ENCODE assay signal across 8 cellular contexts in the genomic region with DNA sequence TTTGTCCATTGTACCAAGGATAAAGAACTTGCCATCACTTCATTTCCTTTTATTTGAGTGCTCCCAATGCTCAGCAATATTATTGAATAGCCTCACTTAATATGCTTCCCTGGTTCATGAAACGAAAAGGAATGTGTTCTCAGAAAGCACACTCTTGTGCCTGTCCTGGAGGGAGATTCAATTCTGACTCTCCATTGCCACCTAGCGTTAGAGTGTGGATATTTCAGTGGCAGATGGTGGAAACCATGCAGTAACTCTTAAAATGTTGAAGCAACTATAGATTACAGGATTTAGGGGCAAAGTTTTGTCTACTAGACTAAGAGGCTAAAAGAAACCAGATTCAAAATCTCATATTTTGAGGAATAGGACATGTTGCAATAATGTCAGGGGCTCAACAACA. TPM values are rescaled to one million over a fixed set of nuclear protein-coding genes. Genes with fewer than 3 reads are reported as not detected.
DNase-seq lines count a peak whose midpoint lies in the region; ATAC-seq and TF ChIP-seq lines count a peak whose summit lies in the region.

No MANE protein-coding gene starts in this region.

- CTCF ChIA-PET in HCT116 (lab: Charles Lee), result no interaction called here

- no peaks in the 10 kb centered on the region for H3K9me3 ChIP-seq in HCT116 (ENCODE audit: control insufficient read depth in 1 of 2, insufficient read depth in 1 of 2, low read depth in 1 of 2, low read length in 2 of 2)
- H3K9me3 ChIP-seq in adipocyte (ENCODE audit: control insufficient read depth, low read length), result no peaks in the 10 kb centered on the region
- no peaks in the 10 kb centered on the region for H3K9me3 ChIP-seq in hepatocyte (ENCODE audit: low read depth)

- H3K4me2 ChIP-seq in HCT116 (ENCODE audit: low read length), result no peak overlapping the region
- H3K4me2 ChIP-seq in hepatocyte, result no peak overlapping the region

- H3K27me3 ChIP-seq in HCT116 (ENCODE audit: insufficient read depth, low read length) (no peaks in the 10 kb centered on the region), adipocyte (replicated peaks; ENCODE audit: control insufficient read depth, insufficient read depth, low read length) (peaks cover 13% of the 10 kb centered on the region), hepatocyte (no peaks in the 10 kb centered on the region)

- POLR2A ChIA-PET in HCT116 (lab: Charles Lee), result no interaction called here

- peak; percentile 89 for ATAC-seq in HCT116

- H3K9me2 ChIP-seq in HCT116 (ENCODE audit: insufficient read depth), result no peaks in the 10 kb centered on the region
- H3K9me2 ChIP-seq in hepatocyte (replicated peaks; ENCODE audit: insufficient read depth), result no peaks in the 10 kb centered on the region

- H3K4me1 ChIP-seq in HCT116 (ENCODE audit: control insufficient read depth in 1 of 2, insufficient read depth in 2 of 2, low read length in 2 of 2) (no peaks in the 10 kb centered on the region), adipocyte (ENCODE audit: control insufficient read depth, insufficient read depth, low read length) (peaks cover 14% of the 10 kb centered on the region), hepatocyte (ENCODE audit: insufficient read depth) (no peaks in the 10 kb centered on the region)

- H2AFZ ChIP-seq in HCT116 (ENCODE audit: low read depth, low read length, poor library complexity, severe bottlenecking), result no peak overlapping the region
- no peak overlapping the region for H2AFZ ChIP-seq in hepatocyte

- H3K36me3 ChIP-seq in HCT116 (ENCODE audit: control insufficient read depth in 1 of 2, insufficient read depth in 2 of 2, low read length in 2 of 2) (no peaks in the 10 kb centered on the region), adipocyte (ENCODE audit: control insufficient read depth, insufficient read depth, low read length, severe bottlenecking) (no peaks in the 10 kb centered on the region), hepatocyte (replicated peaks; ENCODE audit: insufficient read depth, low read depth) (no peaks in the 10 kb centered on the region)

- H3K4me3 ChIP-seq in HCT116 (replicated peaks in 1 of 2; ENCODE audit: low read depth in 1 of 2, low read length in 2 of 2), result no peak overlapping the region
- no peak overlapping the region for H3K4me3 ChIP-seq in adipocyte (ENCODE audit: low read length)
- H3K4me3 ChIP-seq in hepatocyte, result no peak overlapping the region

- peak; percentile 67 for DNase-seq in NCI-H82 (lab: John Stamatoyannopoulos, UW)
- no peak for DNase-seq in NCI-H82 treated with DMSO at 0.1 percent for 48 hours (lab: John Stamatoyannopoulos, UW; ENCODE audit: unreplicated experiment)
- peak; percentile 23 for DNase-seq in HCT116 (ENCODE audit: low read depth, low spot score)
- DNase-seq in NCI-H748 (lab: John Stamatoyannopoulos, UW; ENCODE audit: unreplicated experiment), result peak; percentile 38
- peak; percentile 77 for DNase-seq in adipocyte (ENCODE audit: low read depth)
- DNase-seq in hepatocyte (ENCODE audit: low spot score), result peak; percentile 41
- DNase-seq in stimulated activated CD4-positive, alpha-beta T cell treated with anti-CD3 and anti-CD28 coated beads, Interleukin-2, amount 100 ng/mL, for 24 hours, result peak; percentile 32 to 50
- no peak for DNase-seq in islet precursor cell

- TF ChIP-seq RAD21 in HCT116 (IDR thresholded peaks at IDR 0.05; ENCODE audit: low read depth), result peak; percentile 72

- intact Hi-C loops in HCT116 (cut with micrococcal nuclease), result loop anchor here (10.0 kb wide), 1 partner anchor 130 kb away; no protein-coding TSS in a partner anchor

- WGBS in hepatocyte (ENCODE audit: low lambda C conversion rate, missing lambda C conversion rate), result 14% methylated on average over 2 of the region's 2 CpGs

- BruUV-seq in HCT116 (replicated peaks; lab: Mats Ljungman, UMichigan), result no TSS peak

- H3K9ac ChIP-seq in HCT116 (ENCODE audit: low read length) (no peak overlapping the region), adipocyte (ENCODE audit: low read length) (no peak overlapping the region)

- H3K79me2 ChIP-seq in HCT116 (ENCODE audit: insufficient read depth, low read length) (no peaks in the 10 kb centered on the region), hepatocyte (no peaks in the 10 kb centered on the region)

- H4K20me1 ChIP-seq in HCT116 (ENCODE audit: insufficient read depth) (no peaks in the 10 kb centered on the region), hepatocyte (ENCODE audit: insufficient read depth, poor library complexity, severe bottlenecking) (no peaks in the 10 kb centered on the region)

- RAD21 ChIA-PET in HCT116 (lab: Charles Lee; ENCODE audit: low non-redundant PET in 1 of 2, low total read pairs in 2 of 2, uncharacterized antibody in 2 of 2, unreplicated experiment in 2 of 2), result no interaction called here

- H3K27ac ChIP-seq in HCT116 (ENCODE audit: low read depth, low read length), result no peak overlapping the region
- no peak overlapping the region for H3K27ac ChIP-seq in hepatocyte

- TF ChIP-seq CTCF in HCT116 (IDR thresholded peaks at IDR 0.05 in 2 of 3, conservative IDR thresholded peaks at IDR 0.05 in 1 of 3; ENCODE audit: borderline replicate concordance in 1 of 3, insufficient read depth in 1 of 3, low read depth in 2 of 3, low read length in 2 of 3) (peak; percentile 63 to 70 (median 64); a peak in 5 of 6 replicates), hepatocyte (IDR thresholded peaks at IDR 0.05; ENCODE audit: poor library complexity) (peak; percentile 68)

- no peak for TF ChIP-seq POLR2A in HCT116 (IDR thresholded peaks at IDR 0.05; ENCODE audit: borderline replicate concordance, extremely low read depth, insufficient read depth, insufficient read length)

TF ChIP-seq in HCT116, 20 proteins besides CTCF, POLR2A, EP300 and RAD21 (continues in another document):
- TF ChIP-seq MAX (IDR thresholded peaks at IDR 0.05) (no peak), REST (IDR thresholded peaks at IDR 0.05; ENCODE audit: low read depth) (no peak), EGR1 (IDR thresholded peaks at IDR 0.05; ENCODE audit: low read depth) (no peak), ZNF274 (IDR thresholded peaks at IDR 0.05; ENCODE audit: low read depth, low read length) (no peak), POLR2AphosphoS5 (IDR thresholded peaks at IDR 0.05; ENCODE audit: low read depth, low read length) (no peak), ELF1 (IDR thresholded peaks at IDR 0.05; ENCODE audit: borderline replicate concordance, low read depth) (no peak), JUND (IDR thresholded peaks at IDR 0.05) (no peak), SIN3A (IDR thresholded peaks at IDR 0.05; ENCODE audit: low read depth) (no peak), SP1 (IDR thresholded peaks at IDR 0.05; ENCODE audit: low read depth) (no peak), SRF (IDR thresholded peaks at IDR 0.05; ENCODE audit: low read depth) (no peak), YY1 (IDR thresholded peaks at IDR 0.05; ENCODE audit: extremely low read depth, insufficient replicate concordance, low read depth, low read length) (no peak), EZH2phosphoT487 (IDR thresholded peaks at IDR 0.05; ENCODE audit: borderline replicate concordance) (no peak), ZFX (IDR thresholded peaks at IDR 0.05) (no peak), TCF7L2 (IDR thresholded peaks at IDR 0.05; ENCODE audit: borderline replicate concordance, extremely low read depth, insufficient read depth, insufficient read length) (no peak), CBX3 (IDR thresholded peaks at IDR 0.05; ENCODE audit: low read depth) (no peak)
- TF ChIP-seq, protein P1, sequence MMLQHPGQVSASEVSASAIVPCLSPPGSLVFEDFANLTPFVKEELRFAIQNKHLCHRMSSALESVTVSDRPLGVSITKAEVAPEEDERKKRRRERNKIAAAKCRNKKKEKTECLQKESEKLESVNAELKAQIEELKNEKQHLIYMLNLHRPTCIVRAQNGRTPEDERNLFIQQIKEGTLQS (IDR thresholded peaks at IDR 0.05), result no peak

RNA-seq across cellular contexts. Expression of gene GAB3, which starts 36.0 kb away (rescaled TPM):
- total RNA-seq in HCT116 (2021; ENCODE audit: unreplicated experiment) (0.69 TPM), hepatocyte (0.44 and 0.50 TPM in 2 replicates)
- polyA plus RNA-seq in HCT116 (2012), result 0.11 and 0.13 TPM in 2 replicates
- polyA plus RNA-seq in hepatocyte, result 0.21 and 0.50 TPM in 2 replicates

RNA-seq across cellular contexts. Expression of gene DKC1, which starts 47.7 kb away (rescaled TPM):
- total RNA-seq in HCT116 (2021; ENCODE audit: unreplicated experiment), result 123 TPM
- polyA plus RNA-seq in HCT116 (2012), result 92.9 and 95.8 TPM in 2 replicates
- 27.8 and 32.1 TPM in 2 replicates for total RNA-seq in hepatocyte
- polyA plus RNA-seq in hepatocyte, result 38.9 and 43.0 TPM in 2 replicates

Comparison
In these comparisons a context has a peak if more than half of its experiments do, and no peak if none do; other contexts are left out.
1. DNase-seq: peak in NCI-H82 (single experiment), HCT116 (single experiment), NCI-H748 (single experiment), adipocyte (single experiment), hepatocyte (single experiment) and stimulated activated CD4-positive, alpha-beta T cell treated with anti-CD3 and anti-CD28 coated beads, Interleukin-2, amount 100 ng/mL, for 24 hours (2 of 2); none in NCI-H82 treated with DMSO at 0.1 percent for 48 hours (single experiment) and islet precursor cell (single experiment).